ENCODE assay signal across 1 cellular context in genomic region chr10:132943555-132944404, GRCh38.
TF ChIP-seq lines count a peak whose summit lies in the region.

No MANE protein-coding gene starts in this region.

TF ChIP-seq in GM23338, 12 proteins besides CTCF, POLR2A, EP300 and RAD21 (continued from another document):
- TF ChIP-seq, protein P1, sequence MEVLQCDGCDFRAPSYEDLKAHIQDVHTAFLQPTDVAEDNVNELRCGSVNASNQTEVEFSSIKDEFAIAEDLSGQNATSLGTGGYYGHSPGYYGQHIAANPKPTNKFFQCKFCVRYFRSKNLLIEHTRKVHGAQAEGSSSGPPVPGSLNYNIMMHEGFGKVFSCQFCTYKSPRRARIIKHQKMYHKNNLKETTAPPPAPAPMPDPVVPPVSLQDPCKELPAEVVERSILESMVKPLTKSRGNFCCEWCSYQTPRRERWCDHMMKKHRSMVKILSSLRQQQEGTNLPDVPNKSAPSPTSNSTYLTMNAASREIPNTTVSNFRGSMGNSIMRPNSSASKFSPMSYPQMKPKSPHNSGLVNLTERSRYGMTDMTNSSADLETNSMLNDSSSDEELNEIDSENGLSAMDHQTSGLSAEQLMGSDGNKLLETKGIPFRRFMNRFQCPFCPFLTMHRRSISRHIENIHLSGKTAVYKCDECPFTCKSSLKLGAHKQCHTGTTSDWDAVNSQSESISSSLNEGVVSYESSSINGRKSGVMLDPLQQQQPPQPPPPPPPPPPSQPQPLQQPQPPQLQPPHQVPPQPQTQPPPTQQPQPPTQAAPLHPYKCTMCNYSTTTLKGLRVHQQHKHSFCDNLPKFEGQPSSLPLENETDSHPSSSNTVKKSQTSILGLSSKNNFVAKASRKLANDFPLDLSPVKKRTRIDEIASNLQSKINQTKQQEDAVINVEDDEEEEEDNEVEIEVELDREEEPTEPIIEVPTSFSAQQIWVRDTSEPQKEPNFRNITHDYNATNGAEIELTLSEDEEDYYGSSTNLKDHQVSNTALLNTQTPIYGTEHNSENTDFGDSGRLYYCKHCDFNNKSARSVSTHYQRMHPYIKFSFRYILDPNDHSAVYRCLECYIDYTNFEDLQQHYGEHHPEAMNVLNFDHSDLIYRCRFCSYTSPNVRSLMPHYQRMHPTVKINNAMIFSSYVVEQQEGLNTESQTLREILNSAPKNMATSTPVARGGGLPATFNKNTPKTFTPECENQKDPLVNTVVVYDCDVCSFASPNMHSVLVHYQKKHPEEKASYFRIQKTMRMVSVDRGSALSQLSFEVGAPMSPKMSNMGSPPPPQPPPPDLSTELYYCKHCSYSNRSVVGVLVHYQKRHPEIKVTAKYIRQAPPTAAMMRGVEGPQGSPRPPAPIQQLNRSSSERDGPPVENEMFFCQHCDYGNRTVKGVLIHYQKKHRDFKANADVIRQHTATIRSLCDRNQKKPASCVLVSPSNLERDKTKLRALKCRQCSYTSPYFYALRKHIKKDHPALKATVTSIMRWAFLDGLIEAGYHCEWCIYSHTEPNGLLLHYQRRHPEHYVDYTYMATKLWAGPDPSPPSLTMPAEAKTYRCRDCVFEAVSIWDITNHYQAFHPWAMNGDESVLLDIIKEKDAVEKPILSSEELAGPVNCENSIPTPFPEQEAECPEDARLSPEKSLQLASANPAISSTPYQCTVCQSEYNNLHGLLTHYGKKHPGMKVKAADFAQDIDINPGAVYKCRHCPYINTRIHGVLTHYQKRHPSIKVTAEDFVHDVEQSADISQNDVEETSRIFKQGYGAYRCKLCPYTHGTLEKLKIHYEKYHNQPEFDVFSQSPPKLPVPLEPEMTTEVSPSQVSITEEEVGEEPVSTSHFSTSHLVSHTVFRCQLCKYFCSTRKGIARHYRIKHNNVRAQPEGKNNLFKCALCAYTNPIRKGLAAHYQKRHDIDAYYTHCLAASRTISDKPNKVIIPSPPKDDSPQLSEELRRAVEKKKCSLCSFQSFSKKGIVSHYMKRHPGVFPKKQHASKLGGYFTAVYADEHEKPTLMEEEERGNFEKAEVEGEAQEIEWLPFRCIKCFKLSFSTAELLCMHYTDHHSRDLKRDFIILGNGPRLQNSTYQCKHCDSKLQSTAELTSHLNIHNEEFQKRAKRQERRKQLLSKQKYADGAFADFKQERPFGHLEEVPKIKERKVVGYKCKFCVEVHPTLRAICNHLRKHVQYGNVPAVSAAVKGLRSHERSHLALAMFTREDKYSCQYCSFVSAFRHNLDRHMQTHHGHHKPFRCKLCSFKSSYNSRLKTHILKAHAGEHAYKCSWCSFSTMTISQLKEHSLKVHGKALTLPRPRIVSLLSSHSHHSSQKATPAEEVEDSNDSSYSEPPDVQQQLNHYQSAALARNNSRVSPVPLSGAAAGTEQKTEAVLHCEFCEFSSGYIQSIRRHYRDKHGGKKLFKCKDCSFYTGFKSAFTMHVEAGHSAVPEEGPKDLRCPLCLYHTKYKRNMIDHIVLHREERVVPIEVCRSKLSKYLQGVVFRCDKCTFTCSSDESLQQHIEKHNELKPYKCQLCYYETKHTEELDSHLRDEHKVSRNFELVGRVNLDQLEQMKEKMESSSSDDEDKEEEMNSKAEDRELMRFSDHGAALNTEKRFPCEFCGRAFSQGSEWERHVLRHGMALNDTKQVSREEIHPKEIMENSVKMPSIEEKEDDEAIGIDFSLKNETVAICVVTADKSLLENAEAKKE (CRISPR knock-in tag; IDR thresholded peaks at IDR 0.05), result no peak
